In the genomic region with DNA sequence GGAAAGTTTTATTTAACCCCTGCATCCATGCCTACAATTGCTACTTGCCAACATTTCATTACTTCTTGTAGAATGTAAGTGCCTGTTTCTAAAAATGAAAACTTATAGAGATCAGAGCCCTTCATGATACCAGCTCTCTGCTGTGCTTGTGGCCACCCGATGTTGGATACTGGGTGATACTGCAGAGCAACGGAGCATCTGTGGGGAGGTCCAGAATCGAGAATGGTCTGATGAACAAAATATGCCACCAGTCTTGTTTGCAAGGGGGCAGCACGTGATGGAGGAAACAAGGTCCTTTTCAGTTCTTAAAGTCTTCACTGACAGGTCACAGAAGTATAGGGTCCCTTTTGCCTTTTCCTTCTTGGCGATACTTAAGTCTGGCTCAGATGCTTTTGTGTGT, we compare ENCODE assay signal across 17 cellular contexts.
A peak's percentile ranks its signal among the peaks of the same experiment; 100 is the strongest.
DNase-seq lines count a peak whose midpoint lies in the region; ATAC-seq and TF ChIP-seq lines count a peak whose summit lies in the region.
"Had no signal": no experiment of that assay in that cellular context is flagged by ENCODE, and none has a peak within 500 bp of the region (broad histone marks: within the 10 kb centered on the region; RNA-seq: fewer than 3 reads in every experiment).

No MANE protein-coding gene starts in this region.

- H3K4me2 ChIP-seq in neural progenitor cell: no peak overlapping the region

- H3K4me1 Mint-ChIP-seq in natural killer cell (peaks cover 41 to 59% of the 10 kb centered on the region in 2 donors), neural progenitor cell (peaks cover 3% of the 10 kb centered on the region)
- peaks cover 25 to 34% of the 10 kb centered on the region in 2 donors for H3K4me1 Mint-ChIP-seq in natural killer cell treated with Interleukin-12 subunit alpha and Interleukin-12 subunit beta and Interleukin-15 and Interleukin-18, amount 100 ng/mL, for 72 hours (ENCODE audit: low read depth in 2 of 2)

- no peak overlapping the region for H3K4me3 ChIP-seq in neural progenitor cell
- no peak overlapping the region for H3K4me3 ChIP-seq in SJCRH30
- H3K4me3 ChIP-seq: adrenal gland, thyroid gland had no signal

- no peaks in the 10 kb centered on the region for H3K9me3 Mint-ChIP-seq in natural killer cell
- H3K9me3 Mint-ChIP-seq in natural killer cell treated with Interleukin-12 subunit alpha and Interleukin-12 subunit beta and Interleukin-15 and Interleukin-18, amount 100 ng/mL, for 72 hours: no peaks in the 10 kb centered on the region
- peaks cover 2% of the 10 kb centered on the region for H3K9me3 Mint-ChIP-seq in neural progenitor cell
- H3K9me3 Mint-ChIP-seq: activated T-helper 2 cell treated with anti-CD3 and anti-CD28 coated beads, Interferon-gamma antibody, Interleukin-2, Interleukin-4, amounts not matched to agents 10 μg/mL and 5 μg/mL and 100 μg/mL, durations not matched to agents 14 hours and 24 hours and 36 hours; nephron progenitor cell had no signal

- peak overlapping the region; percentile 40 for H3K4me3 Mint-ChIP-seq in natural killer cell
- H3K4me3 Mint-ChIP-seq in natural killer cell treated with Interleukin-12 subunit alpha and Interleukin-12 subunit beta and Interleukin-15 and Interleukin-18, amount 100 ng/mL, for 72 hours: no peak overlapping the region
- no peak overlapping the region for H3K4me3 Mint-ChIP-seq in neural progenitor cell
- H3K4me3 Mint-ChIP-seq: nephron progenitor cell had no signal

- H3K27ac ChIP-seq in cingulate gyrus (ENCODE audit: low read depth, low read length): peak overlapping the region; percentile 47
- H3K27ac ChIP-seq in neural progenitor cell: no peak overlapping the region
- H3K27ac ChIP-seq in SJCRH30: no peak overlapping the region

- H4K20me1 ChIP-seq in neural progenitor cell (ENCODE audit: low read depth): no peaks in the 10 kb centered on the region

- H3K36me3 Mint-ChIP-seq in natural killer cell (no peaks in the 10 kb centered on the region), neural progenitor cell (no peaks in the 10 kb centered on the region)
- no peaks in the 10 kb centered on the region for H3K36me3 Mint-ChIP-seq in natural killer cell treated with Interleukin-12 subunit alpha and Interleukin-12 subunit beta and Interleukin-15 and Interleukin-18, amount 100 ng/mL, for 72 hours

- ATAC-seq in natural killer cell (no peak), HG03354 (IDR thresholded peaks at IDR 0.05; ENCODE audit: poor library complexity, severe bottlenecking, unreplicated experiment) (no peak), GM18517 (IDR thresholded peaks at IDR 0.05; ENCODE audit: unreplicated experiment) (no peak), esophagus mucosa (no peak)
- no peak for ATAC-seq in natural killer cell treated with Interleukin-12 subunit alpha and Interleukin-12 subunit beta and Interleukin-15 and Interleukin-18, amount 100 ng/mL, for 72 hours
- ATAC-seq: HCT116 had no signal

- no peaks in the 10 kb centered on the region for H3K9me3 ChIP-seq in neural progenitor cell (ENCODE audit: low read depth)
- no peaks in the 10 kb centered on the region for H3K9me3 ChIP-seq in SJCRH30 (replicated peaks)
- H3K9me3 ChIP-seq: adrenal gland, thyroid gland had no signal

- H3F3A ChIP-seq in neural progenitor cell (ENCODE audit: low read depth): no peaks in the 10 kb centered on the region

- DNase-seq in natural killer cell (no peak), neural progenitor cell (ENCODE audit: low spot score) (no peak), SJCRH30 (no peak)
- DNase-seq in natural killer cell treated with Interleukin-12 subunit alpha and Interleukin-12 subunit beta and Interleukin-15 and Interleukin-18, amount 100 ng/mL, for 72 hours (ENCODE audit: low spot score): no peak
- DNase-seq: adrenal gland; NCI-H1930; nephron progenitor cell; stimulated activated CD4-positive, alpha-beta T cell treated with anti-CD3 and anti-CD28 coated beads, Interleukin-12 subunit alpha, Interleukin-12 subunit beta, amount 100 ng/mL, for 4 hours; T-helper 2 cell had no signal

- H3K4me1 ChIP-seq in neural progenitor cell (no peaks in the 10 kb centered on the region), SJCRH30 (peaks cover 20% of the 10 kb centered on the region)

- no peaks in the 10 kb centered on the region for H3K79me2 ChIP-seq in neural progenitor cell (ENCODE audit: low read depth)

- intact Hi-C loops in natural killer cell (cut with micrococcal nuclease): no loop called here

- no peaks in the 10 kb centered on the region for H3K27me3 ChIP-seq in neural progenitor cell
- no peaks in the 10 kb centered on the region for H3K27me3 ChIP-seq in SJCRH30
- H3K27me3 ChIP-seq: adrenal gland, thyroid gland had no signal

- H3K27me3 Mint-ChIP-seq in natural killer cell (ENCODE audit: low read depth in 2 of 2) (no peaks in the 10 kb centered on the region), neural progenitor cell (ENCODE audit: insufficient read depth, low read depth) (peaks cover 16% of the 10 kb centered on the region)
- peaks cover 5 to 7% of the 10 kb centered on the region in 2 donors for H3K27me3 Mint-ChIP-seq in natural killer cell treated with Interleukin-12 subunit alpha and Interleukin-12 subunit beta and Interleukin-15 and Interleukin-18, amount 100 ng/mL, for 72 hours

- peak overlapping the region in 1 of 2 donors; percentile 49 for H3K27ac Mint-ChIP-seq in natural killer cell
- no peak overlapping the region for H3K27ac Mint-ChIP-seq in natural killer cell treated with Interleukin-12 subunit alpha and Interleukin-12 subunit beta and Interleukin-15 and Interleukin-18, amount 100 ng/mL, for 72 hours
- peak overlapping the region; percentile 16 for H3K27ac Mint-ChIP-seq in neural progenitor cell
- H3K27ac Mint-ChIP-seq: activated T-helper 2 cell treated with anti-CD3 and anti-CD28 coated beads, Interferon-gamma antibody, Interleukin-2, Interleukin-4, amounts not matched to agents 10 μg/mL and 5 μg/mL and 100 μg/mL, durations not matched to agents 14 hours and 24 hours and 36 hours; nephron progenitor cell; progenitor cell of endocrine pancreas had no signal

- H2AFZ ChIP-seq in neural progenitor cell (replicated peaks): no peak overlapping the region

- H3K9ac ChIP-seq in neural progenitor cell: no peak overlapping the region

- no peak for TF ChIP-seq CTCF in natural killer cell (IDR thresholded peaks at IDR 0.05)
- no peak for TF ChIP-seq CTCF in neural progenitor cell (IDR thresholded peaks at IDR 0.05)

- no peaks in the 10 kb centered on the region for H3K36me3 ChIP-seq in neural progenitor cell
- no peaks in the 10 kb centered on the region for H3K36me3 ChIP-seq in SJCRH30
- H3K36me3 ChIP-seq: adrenal gland, thyroid gland had no signal
